In genomic region chr3:11508346-11509174, GRCh38 we compare ENCODE assay signal across 9 cellular contexts.
DNase-seq lines count a peak whose midpoint lies in the region; ATAC-seq and TF ChIP-seq lines count a peak whose summit lies in the region.
"Had no signal": no experiment of that assay in that cellular context is flagged by ENCODE, and none has a peak within 500 bp of the region (broad histone marks: within the 10 kb centered on the region; RNA-seq: fewer than 3 reads in every experiment).

No MANE protein-coding gene starts in this region.

- no peak for DNase-seq in body of pancreas
- peak; percentile 21 for DNase-seq in left kidney (ENCODE audit: low read depth, low spot score)
- no peak for DNase-seq in NCI-H226
- DNase-seq in NOMO-1 treated with dmso at 0.1 percent for 144 hours (lab: John Stamatoyannopoulos, UW; ENCODE audit: unreplicated experiment): no peak
- DNase-seq in D341Med (ENCODE audit: low spot score): no peak
- DNase-seq in NCI-H1436 treated with DMSO at 0.1 percent for 48 hours (lab: John Stamatoyannopoulos, UW): no peak
- DNase-seq: stimulated activated CD4-positive, alpha-beta T cell treated with anti-CD3 and anti-CD28 coated beads, Interleukin-2, amount 100 ng/mL, for 24 hours had no signal

- H3K9me3 ChIP-seq in HUES48 (ENCODE audit: control insufficient read depth, insufficient read depth, low read length) (no peaks in the 10 kb centered on the region), body of pancreas (no peaks in the 10 kb centered on the region)

- 44% methylated on average over 5 of the region's 5 CpGs for WGBS in body of pancreas, 2 donors

- H3K4me1 ChIP-seq in HUES48 (ENCODE audit: control insufficient read depth, insufficient read depth, low read length) (peaks cover 21% of the 10 kb centered on the region), body of pancreas (peaks cover 31% of the 10 kb centered on the region)

- H3K4me3 ChIP-seq in HUES48 (ENCODE audit: low read depth, low read length) (no peak overlapping the region), body of pancreas (no peak overlapping the region), skin epidermis (no peak overlapping the region)

- H3K9ac ChIP-seq in HUES48 (ENCODE audit: low read depth, low read length): no peak overlapping the region

- no peak for ATAC-seq in body of pancreas

- H3K27ac ChIP-seq in HUES48 (ENCODE audit: low read depth, low read length): peak overlapping the region; percentile 69
- peak overlapping the region; percentile 22 to 72 (median 69) for H3K27ac ChIP-seq in body of pancreas
- peak overlapping the region in 15 of 21 experiments; percentile 11 to 77 (median 48) for H3K27ac ChIP-seq in skin epidermis

- no peak for TF ChIP-seq CTCF in body of pancreas (IDR thresholded peaks at IDR 0.05)

- no peaks in the 10 kb centered on the region for H3K36me3 ChIP-seq in HUES48 (ENCODE audit: control insufficient read depth, insufficient read depth, low read length)
- no peaks in the 10 kb centered on the region for H3K36me3 ChIP-seq in body of pancreas (replicated peaks in 1 of 2; ENCODE audit: insufficient read depth in 1 of 2, low read depth in 2 of 2)

- H3K27me3 ChIP-seq in HUES48 (ENCODE audit: control insufficient read depth, insufficient read depth, low read length) (no peaks in the 10 kb centered on the region), body of pancreas (no peaks in the 10 kb centered on the region)

- intact Hi-C loops in body of pancreas (cut with DNase I): no loop called here

- TF ChIP-seq POLR2A in body of pancreas (IDR thresholded peaks at IDR 0.05): no peak
